9 cellular contexts compared by ENCODE assay signal in the genomic region with DNA sequence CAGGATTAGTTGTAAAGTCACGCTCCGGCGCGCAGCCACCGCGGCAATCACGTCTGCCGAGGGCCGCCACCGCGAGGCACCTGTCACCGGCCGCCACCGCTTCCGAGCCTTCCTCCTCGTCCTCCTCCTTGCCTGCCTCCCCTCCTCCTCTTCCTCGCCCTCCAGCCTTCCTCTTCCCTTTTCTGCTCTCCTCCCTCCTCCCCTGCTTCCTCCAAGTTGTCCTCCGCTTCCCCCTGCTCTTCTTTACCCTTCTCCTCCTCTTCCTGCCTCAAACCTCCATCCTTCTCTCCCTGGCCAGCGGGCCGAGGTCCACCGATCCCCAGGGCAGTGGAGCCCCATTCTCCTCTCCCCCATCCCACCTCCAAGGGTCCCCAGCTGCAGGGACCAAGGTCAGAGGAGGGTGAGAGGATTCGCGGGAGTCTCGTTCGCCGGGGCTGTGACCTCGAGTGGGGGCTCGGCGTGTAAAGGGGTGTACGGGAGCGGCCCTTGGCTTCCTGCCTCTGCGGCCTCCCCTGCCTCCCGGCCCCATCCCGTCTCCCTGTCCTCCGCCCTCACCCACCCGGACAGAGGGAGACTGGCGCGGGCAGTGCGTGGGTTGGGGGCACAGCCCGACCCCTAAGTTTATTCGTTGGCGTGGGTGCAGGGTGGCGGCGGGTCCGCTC.
DNase-seq lines count a peak whose midpoint lies in the region; ATAC-seq and TF ChIP-seq lines count a peak whose summit lies in the region.
"Had no signal": no experiment of that assay in that cellular context is flagged by ENCODE, and none has a peak within 500 bp of the region (broad histone marks: within the 10 kb centered on the region; RNA-seq: fewer than 3 reads in every experiment).

No MANE protein-coding gene starts in this region.

- H3K4me3 ChIP-seq in IMR-90 (ENCODE audit: insufficient read depth, low read depth, low read length) = no peak overlapping the region

- no peak overlapping the region for H3K4ac ChIP-seq in IMR-90 (ENCODE audit: low read depth, low read length)

- H3K27me3 Mint-ChIP-seq in central memory CD8-positive, alpha-beta T cell = peaks cover 88% of the 10 kb centered on the region
- peaks cover 58% of the 10 kb centered on the region for H3K27me3 Mint-ChIP-seq in nephron progenitor cell (ENCODE audit: low read depth, poor library complexity)

- H4K8ac ChIP-seq in IMR-90 (ENCODE audit: low read depth in 2 of 2, low read length in 2 of 2) = no peak overlapping the region

- peaks cover 25% of the 10 kb centered on the region for H3K4me1 Mint-ChIP-seq in central memory CD8-positive, alpha-beta T cell
- peaks cover 74% of the 10 kb centered on the region for H3K4me1 Mint-ChIP-seq in nephron progenitor cell

- CTCF ChIA-PET in IMR-90 (lab: Yijun Ruan, JAX) = no interaction called here

- no peak for TF ChIP-seq CTCF in IMR-90 (conservative IDR thresholded peaks at IDR 0.05; ENCODE audit: low read depth, low read length)
- no peak for TF ChIP-seq CTCF in nephron progenitor cell (IDR thresholded peaks at IDR 0.05)
- TF ChIP-seq CTCF in GM20000 (IDR thresholded peaks at IDR 0.05; ENCODE audit: extremely low read depth, missing control alignments) = no peak

- in situ Hi-C loops in IMR-90 (cut with MboI; ENCODE audit: low sequenced_read_pairs) = no loop called here

- no peaks in the 10 kb centered on the region; the same call in 1 of the 2 replicates for H4K20me1 ChIP-seq in IMR-90 (ENCODE audit: insufficient read depth, low read length)

- no peak overlapping the region for H3K56ac ChIP-seq in IMR-90 (ENCODE audit: extremely low read depth, insufficient read depth, low read length)

- no peak for TF ChIP-seq RAD21 in IMR-90 (IDR thresholded peaks at IDR 0.05; ENCODE audit: low read length)

- peaks cover 4% of the 10 kb centered on the region; the same call in 1 of the 2 replicates for H3K9me3 ChIP-seq in IMR-90 (ENCODE audit: control insufficient read depth, insufficient read depth, low read length)

- H2AK5ac ChIP-seq in IMR-90 (ENCODE audit: low read depth, low read length) = no peak overlapping the region

- no peaks in the 10 kb centered on the region for H3K79me1 ChIP-seq in IMR-90 (ENCODE audit: low read depth in 1 of 2, low read length in 2 of 2)

- H3K9me1 ChIP-seq in IMR-90 (ENCODE audit: insufficient read depth, low read length) = no peaks in the 10 kb centered on the region

- peak overlapping the region; percentile 59; the same call in 1 of the 2 replicates for H3K4me2 ChIP-seq in IMR-90 (ENCODE audit: low read depth, low read length)

- TF ChIP-seq POLR2A in IMR-90 (IDR thresholded peaks at IDR 0.05; ENCODE audit: low read depth, low read length) = no peak

- H2AFZ ChIP-seq in IMR-90 (replicated peaks; ENCODE audit: low read length, poor library complexity) = peak overlapping the region; percentile 65

- no peaks in the 10 kb centered on the region for H3K9me3 Mint-ChIP-seq in central memory CD8-positive, alpha-beta T cell
- H3K9me3 Mint-ChIP-seq in nephron progenitor cell = peaks cover 7% of the 10 kb centered on the region

- peak overlapping the region; percentile 76 for H3K4me3 Mint-ChIP-seq in central memory CD8-positive, alpha-beta T cell
- peak overlapping the region; percentile 82 for H3K4me3 Mint-ChIP-seq in nephron progenitor cell

- no peak overlapping the region for H2BK20ac ChIP-seq in IMR-90 (ENCODE audit: low read depth, low read length)

- H3K36me3 Mint-ChIP-seq in central memory CD8-positive, alpha-beta T cell (ENCODE audit: insufficient read depth) = no peaks in the 10 kb centered on the region
- peaks cover 11% of the 10 kb centered on the region for H3K36me3 Mint-ChIP-seq in nephron progenitor cell (ENCODE audit: low read depth)

- H3K4me1 ChIP-seq in IMR-90 (ENCODE audit: control insufficient read depth, insufficient read depth, low read length) = no peaks in the 10 kb centered on the region; the same call in 1 of the 2 replicates

- no peaks in the 10 kb centered on the region for H3K36me3 ChIP-seq in IMR-90 (ENCODE audit: control insufficient read depth, insufficient read depth, low read length)

- no peak overlapping the region for H3K23ac ChIP-seq in IMR-90 (ENCODE audit: low read depth, low read length)

- POLR2A ChIA-PET in IMR-90 (lab: Charles Lee; ENCODE audit: unreplicated experiment) = no interaction called here

- 2% methylated on average over 17 of the region's 45 CpGs; no CpG with 5 or more reads in 1 of the 2 experiments for WGBS in IMR-90 (ENCODE audit: extremely low coverage in 2 of 2, insufficient read length in 1 of 2), 2 experiments

- ATAC-seq in IMR-90 (ENCODE audit: low read depth) = peak; percentile 30
- no peak for ATAC-seq in central memory CD8-positive, alpha-beta T cell (replicated peaks; ENCODE audit: extremely low read depth, poor library complexity, severe bottlenecking)
- ATAC-seq in GM21619 (IDR thresholded peaks at IDR 0.05; ENCODE audit: unreplicated experiment) = no peak
- no peak for ATAC-seq in GM18861 (IDR thresholded peaks at IDR 0.05; ENCODE audit: unreplicated experiment)

- intact Hi-C loops in IMR-90 (cut with micrococcal nuclease) = no loop called here

- H3K9ac ChIP-seq in IMR-90 (ENCODE audit: low read depth, low read length) = no peak overlapping the region

- H4K5ac ChIP-seq in IMR-90 (ENCODE audit: low read depth, low read length) = no peak overlapping the region

- BruUV-seq in IMR-90 (replicated peaks; lab: Mats Ljungman, UMichigan) = no TSS peak

- DNase-seq in COLO668 (lab: John Stamatoyannopoulos, UW; ENCODE audit: unreplicated experiment) = peak; percentile 13
- DNase-seq in IMR-90 = no peak
- DNase-seq in central memory CD8-positive, alpha-beta T cell (ENCODE audit: low spot score in 2 of 2) = no peak
- DNase-seq in nephron progenitor cell = peak; percentile 54
- no peak for DNase-seq in GM20000 (ENCODE audit: low spot score)
- DNase-seq in NCI-H1105 treated with DMSO at 0.1 percent for 48 hours (lab: John Stamatoyannopoulos, UW) = no peak
- DNase-seq: stimulated activated CD4-positive, alpha-beta T cell treated with anti-CD3 and anti-CD28 coated beads, Interleukin-4, amount 100 ng/mL, for 4 hours had no signal

- no peak overlapping the region for H2BK120ac ChIP-seq in IMR-90 (ENCODE audit: low read depth, low read length)

- H4K91ac ChIP-seq in IMR-90 (ENCODE audit: insufficient read depth, low read depth, low read length) = no peak overlapping the region

- H2BK15ac ChIP-seq in IMR-90 (ENCODE audit: low read depth, low read length) = no peak overlapping the region

- dilution Hi-C loops in IMR-90 (cut with HindIII; ENCODE audit: low sequenced_read_pairs, unreplicated experiment) = no loop called here

- no peak overlapping the region for H3K14ac ChIP-seq in IMR-90 (replicated peaks; ENCODE audit: low read depth, low read length)

- no peak overlapping the region for H2BK5ac ChIP-seq in IMR-90 (ENCODE audit: low read depth, low read length, poor library complexity, severe bottlenecking)

- H3K27ac ChIP-seq in IMR-90 (ENCODE audit: insufficient read depth, low read length) = no peak overlapping the region

- H3K27me3 ChIP-seq in IMR-90 (ENCODE audit: control insufficient read depth, insufficient read depth, low read length) = peaks cover 76% of the 10 kb centered on the region

- H3K27ac Mint-ChIP-seq in central memory CD8-positive, alpha-beta T cell (ENCODE audit: low read depth) = no peak overlapping the region
- peak overlapping the region; percentile 96 for H3K27ac Mint-ChIP-seq in nephron progenitor cell

- no peak overlapping the region for H3K18ac ChIP-seq in IMR-90 (ENCODE audit: low read depth, low read length)

- peak overlapping the region; percentile 55 for H2AK9ac ChIP-seq in IMR-90 (replicated peaks; ENCODE audit: low read depth, low read length, poor library complexity)

TF ChIP-seq in IMR-90, 13 proteins besides CTCF, POLR2A, EP300 and RAD21:
- TF ChIP-seq SMC3 (IDR thresholded peaks at IDR 0.05; ENCODE audit: low read depth, low read length) (no peak), RFX5 (IDR thresholded peaks at IDR 0.05; ENCODE audit: low read depth, low read length) (no peak), CEBPB (IDR thresholded peaks at IDR 0.05; ENCODE audit: low read depth, low read length) (no peak), MAFK (IDR thresholded peaks at IDR 0.05; ENCODE audit: low read depth, low read length) (no peak), RCOR1 (IDR thresholded peaks at IDR 0.05; ENCODE audit: insufficient replicate concordance, low read length) (no peak), CHD1 (IDR thresholded peaks at IDR 0.05; ENCODE audit: low read depth, low read length) (no peak), MXI1 (IDR thresholded peaks at IDR 0.05; ENCODE audit: borderline replicate concordance, low read depth, low read length) (no peak), NFE2L2 (IDR thresholded peaks at IDR 0.05; ENCODE audit: low read depth, low read length) (no peak)
- TF ChIP-seq, protein P1, sequence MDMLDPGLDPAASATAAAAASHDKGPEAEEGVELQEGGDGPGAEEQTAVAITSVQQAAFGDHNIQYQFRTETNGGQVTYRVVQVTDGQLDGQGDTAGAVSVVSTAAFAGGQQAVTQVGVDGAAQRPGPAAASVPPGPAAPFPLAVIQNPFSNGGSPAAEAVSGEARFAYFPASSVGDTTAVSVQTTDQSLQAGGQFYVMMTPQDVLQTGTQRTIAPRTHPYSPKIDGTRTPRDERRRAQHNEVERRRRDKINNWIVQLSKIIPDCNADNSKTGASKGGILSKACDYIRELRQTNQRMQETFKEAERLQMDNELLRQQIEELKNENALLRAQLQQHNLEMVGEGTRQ (IDR thresholded peaks at IDR 0.05; ENCODE audit: low read depth, low read length) = no peak
TF ChIP-seq in IMR-90: peak in this region for 0.

Comparison
In these comparisons a context has a peak if more than half of its experiments do, and no peak if none do; other contexts are left out.
1. DNase-seq: peak in COLO668 (single experiment) and nephron progenitor cell (single experiment); none in IMR-90 (single experiment), central memory CD8-positive, alpha-beta T cell (0 of 2), GM20000 (single experiment) and NCI-H1105 treated with DMSO at 0.1 percent for 48 hours (single experiment).